ENCODE assay signal across 8 cellular contexts in the genomic region with DNA sequence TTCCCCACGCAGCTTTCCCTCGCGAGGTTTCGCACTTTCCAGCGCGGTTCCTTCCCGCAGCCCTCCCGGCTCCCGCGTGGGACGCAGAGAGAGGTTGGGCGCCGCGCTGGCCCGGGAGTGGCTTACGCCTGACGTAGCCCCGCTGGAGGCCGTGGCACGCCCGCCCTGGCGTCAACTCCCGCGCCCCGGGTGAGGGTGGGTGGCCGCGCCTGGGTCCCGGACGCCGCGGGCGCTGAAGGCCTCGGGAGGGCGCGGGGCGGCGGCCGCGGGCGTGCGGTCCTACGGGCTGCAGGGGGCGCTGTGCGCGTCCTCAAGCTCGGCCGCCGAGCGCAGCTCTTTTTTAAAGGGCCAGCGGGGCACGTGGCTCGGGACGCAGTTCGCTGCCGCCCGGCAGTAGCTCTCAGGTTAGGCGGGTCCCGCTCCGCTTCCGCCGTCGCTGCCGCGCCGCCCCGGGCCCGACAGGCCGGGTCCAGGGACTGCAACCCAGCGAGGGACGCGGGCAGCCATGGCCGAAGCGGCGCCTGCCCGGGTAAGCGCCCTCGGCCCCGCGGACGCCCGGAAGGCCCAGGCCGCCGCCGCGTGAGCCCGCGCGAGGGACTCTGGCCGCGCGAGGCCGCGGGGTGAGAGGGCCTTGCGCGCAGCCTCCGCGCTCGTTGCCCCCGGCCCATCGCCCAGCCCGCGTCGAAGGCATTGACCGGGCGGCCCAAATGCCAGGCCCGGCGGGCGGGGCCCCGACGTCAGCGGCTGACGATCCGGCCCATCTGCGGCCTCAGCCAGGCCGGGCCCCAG. TPM values are rescaled to one million over a fixed set of nuclear protein-coding genes. Genes with fewer than 3 reads are reported as not detected.
A peak's percentile ranks its signal among the peaks of the same experiment; 100 is the strongest.
DNase-seq lines count a peak whose midpoint lies in the region; ATAC-seq and TF ChIP-seq lines count a peak whose summit lies in the region.

A gene (plus strand): TSS at position 368 of the 789 bp plus-strand sequence. CDS start 138 bp downstream, at position 506.

- no peaks in the 10 kb centered on the region for H3K9me3 ChIP-seq in colonic mucosa

- peak; percentile 88 for TF ChIP-seq CTCF in colonic mucosa (IDR thresholded peaks at IDR 0.05)

- ATAC-seq in GM19023 (IDR thresholded peaks at IDR 0.05; ENCODE audit: unreplicated experiment) (peak; percentile 92), HG03196 (IDR thresholded peaks at IDR 0.05; ENCODE audit: unreplicated experiment) (peak; percentile 81), left lobe of liver (peak; percentile 96)

- peak within 1 kb of the TSS; percentile 60 to 95 for H3K9ac ChIP-seq in colonic mucosa (ENCODE audit: low read depth in 2 of 2, low read length in 2 of 2)

- DNase-seq in Ammon's horn (ENCODE audit: low spot score) (peak; percentile 91), NCI-H446 treated with DMSO at 0.1 percent for 48 hours (lab: John Stamatoyannopoulos, UW) (peak; percentile 61), colonic mucosa (peak; percentile 85), left lobe of liver (ENCODE audit: low spot score) (peak; percentile 89)
- peak; percentile 82 to 86 for DNase-seq in activated CD4-positive, alpha-beta T cell treated with anti-CD3 and anti-CD28 coated beads for 4 hours
- DNase-seq in stimulated activated CD4-positive, alpha-beta T cell treated with anti-CD3 and anti-CD28 coated beads, Interleukin-2, amount 100 ng/mL, for 24 hours = peak; percentile 85 to 87

- peak within 1 kb of the TSS; percentile 79 for H3K27ac ChIP-seq in colonic mucosa

- no peaks in the 10 kb centered on the region for H3K36me3 ChIP-seq in colonic mucosa

- peaks cover 5% of the 10 kb centered on the region for H3K4me1 ChIP-seq in colonic mucosa

- peak within 1 kb of the TSS; percentile 49 for H3K4me3 ChIP-seq in colonic mucosa

- intact Hi-C loops in colonic mucosa (cut with DNase I) = no loop called here

- H3K27me3 ChIP-seq in colonic mucosa = no peaks in the 10 kb centered on the region

RNA-seq across cellular contexts. Expression of the gene that starts here (rescaled TPM):
- 1 to 10 TPM; 5.5 to 8.9 TPM for total RNA-seq in colonic mucosa
- 5.1 TPM for total RNA-seq in left lobe of liver

Comparison
In these comparisons a context has a peak if more than half of its experiments do, and no peak if none do; other contexts are left out.
1. Peak in every context shown above with its lines: DNase-seq, ATAC-seq, H3K4me3 ChIP-seq and H3K27ac ChIP-seq.